ENCODE assay signal across 22 cellular contexts in genomic region chr14:22305563-22306127, GRCh38.
A peak's percentile ranks its signal among the peaks of the same experiment; 100 is the strongest.
DNase-seq lines count a peak whose midpoint lies in the region; ATAC-seq, FAIRE-seq and TF ChIP-seq lines count a peak whose summit lies in the region.
"Had no signal": no experiment of that assay in that cellular context is flagged by ENCODE, and none has a peak within 500 bp of the region (broad histone marks: within the 10 kb centered on the region; RNA-seq: fewer than 3 reads in every experiment).

No MANE protein-coding gene starts in this region.

- no peaks in the 10 kb centered on the region for H3K79me1 ChIP-seq in IMR-90 (ENCODE audit: low read depth in 1 of 2, low read length in 2 of 2)

- no peak overlapping the region for H3K4ac ChIP-seq in IMR-90 (ENCODE audit: low read depth, low read length)

- H3K18ac ChIP-seq in IMR-90 (ENCODE audit: low read depth, low read length) = no peak overlapping the region

- H3K14ac ChIP-seq in IMR-90 (replicated peaks; ENCODE audit: low read depth, low read length) = no peak overlapping the region

- H3K9me3 ChIP-seq in A673 (ENCODE audit: low read depth, low read length, poor library complexity, severe bottlenecking) (no peaks in the 10 kb centered on the region), IMR-90 (ENCODE audit: control insufficient read depth, insufficient read depth, low read length) (no peaks in the 10 kb centered on the region)
- H3K9me3 ChIP-seq: sigmoid colon had no signal

- H2AK5ac ChIP-seq in IMR-90 (ENCODE audit: low read depth, low read length) = no peak overlapping the region

- H2AK9ac ChIP-seq in IMR-90 (replicated peaks; ENCODE audit: low read depth, low read length, poor library complexity) = no peak overlapping the region

- 40% methylated on average over 1 of the region's 6 CpGs; no CpG with 5 or more reads in 1 of the 2 experiments for WGBS in IMR-90 (ENCODE audit: extremely low coverage in 2 of 2, insufficient read length in 1 of 2), 2 experiments

- H3K27ac ChIP-seq in A673 (ENCODE audit: low read depth, low read length, poor library complexity, severe bottlenecking) (peak overlapping the region; percentile 78), IMR-90 (ENCODE audit: insufficient read depth, low read length) (no peak overlapping the region)
- H3K27ac ChIP-seq: sigmoid colon had no signal

- TF ChIP-seq POLR2A in IMR-90 (IDR thresholded peaks at IDR 0.05; ENCODE audit: low read depth, low read length) = no peak
- TF ChIP-seq POLR2A in GM12892 (IDR thresholded peaks at IDR 0.05; ENCODE audit: low read depth, low read length) = no peak

- H3K27ac Mint-ChIP-seq in WTC11 = no peak overlapping the region
- H3K27ac Mint-ChIP-seq: IgD-negative memory B cell, nephron progenitor cell had no signal

- no peak overlapping the region for H3K9ac ChIP-seq in IMR-90 (ENCODE audit: low read depth, low read length)

- FAIRE-seq in GM12892 (lab: Jason Lieb, UNC) = no peak
- FAIRE-seq: bronchial epithelial cell, endometrium had no signal

- H3K4me3 Mint-ChIP-seq in WTC11 = no peak overlapping the region
- H3K4me3 Mint-ChIP-seq: activated CD4-positive, alpha-beta T cell treated with anti-CD3 and anti-CD28 coated beads for 36 hours; IgD-negative memory B cell; nephron progenitor cell had no signal

- POLR2A ChIA-PET in A673 (lab: Charles Lee; ENCODE audit: low non-redundant PET) = no interaction called here
- POLR2A ChIA-PET in IMR-90 (lab: Charles Lee; ENCODE audit: unreplicated experiment) = no interaction called here
- POLR2A ChIA-PET in WTC11 (lab: Charles Lee) = no interaction called here

- in situ Hi-C loops in IMR-90 (cut with MboI; ENCODE audit: low sequenced_read_pairs) = no loop called here

- H3K27me3 ChIP-seq in A673 (replicated peaks; ENCODE audit: insufficient read depth, low read depth, low read length, poor library complexity) (no peaks in the 10 kb centered on the region), IMR-90 (ENCODE audit: control insufficient read depth, insufficient read depth, low read length) (no peaks in the 10 kb centered on the region)
- H3K27me3 ChIP-seq: sigmoid colon had no signal

- H2BK15ac ChIP-seq in IMR-90 (ENCODE audit: low read depth, low read length) = no peak overlapping the region

- H3K4me1 ChIP-seq in A673 (ENCODE audit: insufficient read depth, low read length, poor library complexity, severe bottlenecking) (peaks cover 29% of the 10 kb centered on the region), IMR-90 (ENCODE audit: control insufficient read depth, insufficient read depth, low read length) (peaks cover 9% of the 10 kb centered on the region)

- H3K27me3 Mint-ChIP-seq in WTC11 (ENCODE audit: low read depth) = no peaks in the 10 kb centered on the region
- H3K27me3 Mint-ChIP-seq: activated CD4-positive, alpha-beta T cell treated with anti-CD3 and anti-CD28 coated beads for 36 hours had no signal

- H4K91ac ChIP-seq in IMR-90 (ENCODE audit: insufficient read depth, low read depth, low read length) = no peak overlapping the region

- peak overlapping the region; percentile 11 for H3K4me3 ChIP-seq in A673 (ENCODE audit: low read depth, low read length, poor library complexity, severe bottlenecking)
- H3K4me3 ChIP-seq in GM12865 (ENCODE audit: low read depth, low read length) = no peak overlapping the region
- no peak overlapping the region for H3K4me3 ChIP-seq in IMR-90 (ENCODE audit: insufficient read depth, low read depth, low read length)
- H3K4me3 ChIP-seq: sigmoid colon had no signal

- no peak overlapping the region for H2AFZ ChIP-seq in IMR-90 (replicated peaks; ENCODE audit: low read length, poor library complexity)

- ATAC-seq in IMR-90 (ENCODE audit: low read depth) (no peak), GM21367 (IDR thresholded peaks at IDR 0.05; ENCODE audit: unreplicated experiment) (no peak), WTC11 (no peak)
- ATAC-seq: activated CD4-positive, alpha-beta T cell treated with anti-CD3 and anti-CD28 coated beads for 36 hours had no signal

- BruUV-seq in A673 (replicated peaks; lab: Mats Ljungman, UMichigan) (TSS peak; percentile 83), IMR-90 (replicated peaks; lab: Mats Ljungman, UMichigan) (no TSS peak)

- CTCF ChIA-PET in A673 (lab: Charles Lee) (no interaction called here), IMR-90 (lab: Yijun Ruan, JAX) (interaction anchor here (0.7 kb wide), 1 partner anchor 258 kb away, joined by 3 read pairs; no protein-coding TSS in a partner anchor), WTC11 (lab: Charles Lee) (no interaction called here)

- no peaks in the 10 kb centered on the region for H3K36me3 Mint-ChIP-seq in WTC11
- H3K36me3 Mint-ChIP-seq: IgD-negative memory B cell had no signal

- TF ChIP-seq CTCF in A673 (conservative IDR thresholded peaks at IDR 0.05; ENCODE audit: low read depth, low read length) (no peak), GM12865 (IDR thresholded peaks at IDR 0.05; ENCODE audit: insufficient read depth, low read depth, low read length, missing control alignments) (no peak), IMR-90 (conservative IDR thresholded peaks at IDR 0.05; ENCODE audit: low read depth, low read length) (no peak), WTC11 (IDR thresholded peaks at IDR 0.05) (no peak)

- no peak for TF ChIP-seq RAD21 in IMR-90 (IDR thresholded peaks at IDR 0.05; ENCODE audit: low read length)

- H3K56ac ChIP-seq in IMR-90 (ENCODE audit: extremely low read depth, insufficient read depth, low read length) = no peak overlapping the region

- no peak overlapping the region for H2BK5ac ChIP-seq in IMR-90 (ENCODE audit: low read depth, low read length, poor library complexity, severe bottlenecking)

- H4K8ac ChIP-seq in IMR-90 (ENCODE audit: low read depth in 2 of 2, low read length in 2 of 2) = no peak overlapping the region

- H3K9me3 Mint-ChIP-seq in WTC11 = no peaks in the 10 kb centered on the region
- H3K9me3 Mint-ChIP-seq: IgD-negative memory B cell, nephron progenitor cell had no signal

- no peaks in the 10 kb centered on the region for H4K20me1 ChIP-seq in IMR-90 (ENCODE audit: insufficient read depth, low read length)

- dilution Hi-C loops in IMR-90 (cut with HindIII; ENCODE audit: low sequenced_read_pairs, unreplicated experiment) = no loop called here

- no peaks in the 10 kb centered on the region for H3K36me3 ChIP-seq in A673 (ENCODE audit: insufficient read depth, low read length, poor library complexity, severe bottlenecking)
- H3K36me3 ChIP-seq in IMR-90 (ENCODE audit: control insufficient read depth, insufficient read depth, low read length) = no peaks in the 10 kb centered on the region
- H3K36me3 ChIP-seq: sigmoid colon had no signal

- H3K23ac ChIP-seq in IMR-90 (ENCODE audit: low read depth, low read length) = no peak overlapping the region

- H4K5ac ChIP-seq in IMR-90 (ENCODE audit: low read depth, low read length) = no peak overlapping the region

- no peak overlapping the region for H2BK120ac ChIP-seq in IMR-90 (ENCODE audit: low read depth, low read length)

- H3K4me2 ChIP-seq in IMR-90 (ENCODE audit: low read depth, low read length) = no peak overlapping the region

- peaks cover 4% of the 10 kb centered on the region for H3K4me1 Mint-ChIP-seq in WTC11
- H3K4me1 Mint-ChIP-seq: activated CD4-positive, alpha-beta T cell treated with anti-CD3 and anti-CD28 coated beads for 36 hours had no signal

- DNase-seq in A673 (ENCODE audit: low spot score) = peak; percentile 65
- peak; percentile 25 for DNase-seq in GM12865 (ENCODE audit: low read depth)
- peak; percentile 33 for DNase-seq in IMR-90
- DNase-seq in OCI-M1 (lab: John Stamatoyannopoulos, UW) = peak; percentile 28
- DNase-seq in NCI-H146 treated with DMSO at 0.1 percent for 48 hours (lab: John Stamatoyannopoulos, UW; ENCODE audit: unreplicated experiment) = no peak
- DNase-seq in WTC11 (ENCODE audit: low spot score) = no peak
- no peak for DNase-seq in GM12892 (ENCODE audit: insufficient read length)
- DNase-seq: activated CD4-positive, alpha-beta T cell treated with anti-CD3 and anti-CD28 coated beads for 36 hours; activated effector memory CD4-positive, alpha-beta T cell treated with anti-CD3 and anti-CD28 coated beads, Interleukin-2, amount 50 U/mL, for 16 hours; amniotic stem cell; cortex of kidney; glutamatergic neuron; midbrain; NCI-H1930; nephron progenitor cell; posterior cingulate gyrus; RPMI8226; sigmoid colon had no signal

- H3K9me1 ChIP-seq in IMR-90 (ENCODE audit: insufficient read depth, low read length) = no peaks in the 10 kb centered on the region; the same call in 1 of the 2 replicates

- intact Hi-C loops in A673 (cut with micrococcal nuclease; ENCODE audit: unreplicated experiment) = loop anchor here (5.0 to 10.0 kb wide), 4 partner anchors 252 to 677 kb away; partner anchors contain the start of gene AJUBA
- intact Hi-C loops in IMR-90 (cut with micrococcal nuclease) = no loop called here

- no peak overlapping the region for H2BK20ac ChIP-seq in IMR-90 (ENCODE audit: low read depth, low read length)

TF ChIP-seq in IMR-90, 13 proteins besides CTCF, POLR2A, EP300 and RAD21 (continues in another document):
- TF ChIP-seq MAFK (IDR thresholded peaks at IDR 0.05; ENCODE audit: low read depth, low read length) = no peak
- TF ChIP-seq CHD1 (IDR thresholded peaks at IDR 0.05; ENCODE audit: low read depth, low read length) = no peak
- TF ChIP-seq BHLHE40 (IDR thresholded peaks at IDR 0.05; ENCODE audit: low read depth, low read length) = no peak
- TF ChIP-seq RFX5 (IDR thresholded peaks at IDR 0.05; ENCODE audit: low read depth, low read length) = no peak
- TF ChIP-seq MAZ (IDR thresholded peaks at IDR 0.05; ENCODE audit: borderline replicate concordance, low read depth, low read length) = no peak
- TF ChIP-seq FOS (IDR thresholded peaks at IDR 0.05; ENCODE audit: low read depth, low read length) = no peak
- no peak for TF ChIP-seq CEBPB (IDR thresholded peaks at IDR 0.05; ENCODE audit: low read depth, low read length)
- no peak for TF ChIP-seq MXI1 (IDR thresholded peaks at IDR 0.05; ENCODE audit: borderline replicate concordance, low read depth, low read length)
- TF ChIP-seq NFE2L2 (IDR thresholded peaks at IDR 0.05; ENCODE audit: low read depth, low read length) = no peak
- TF ChIP-seq SMC3 (IDR thresholded peaks at IDR 0.05; ENCODE audit: low read depth, low read length) = no peak

TF ChIP-seq in WTC11, 78 proteins besides CTCF, POLR2A, EP300 and RAD21 (continues in another document):
- TF ChIP-seq MXD4 (CRISPR knock-in tag; IDR thresholded peaks at IDR 0.05; ENCODE audit: borderline replicate concordance) = no peak
- no peak for TF ChIP-seq E2F5 (CRISPR knock-in tag; IDR thresholded peaks at IDR 0.05)

Comparison
In these comparisons a context has a peak if more than half of its experiments do, and no peak if none do; other contexts are left out.
1. DNase-seq: peak in A673 (single experiment), GM12865 (single experiment), IMR-90 (single experiment) and OCI-M1 (single experiment); none in NCI-H146 treated with DMSO at 0.1 percent for 48 hours (single experiment), WTC11 (single experiment) and GM12892 (single experiment).